In the genomic region with DNA sequence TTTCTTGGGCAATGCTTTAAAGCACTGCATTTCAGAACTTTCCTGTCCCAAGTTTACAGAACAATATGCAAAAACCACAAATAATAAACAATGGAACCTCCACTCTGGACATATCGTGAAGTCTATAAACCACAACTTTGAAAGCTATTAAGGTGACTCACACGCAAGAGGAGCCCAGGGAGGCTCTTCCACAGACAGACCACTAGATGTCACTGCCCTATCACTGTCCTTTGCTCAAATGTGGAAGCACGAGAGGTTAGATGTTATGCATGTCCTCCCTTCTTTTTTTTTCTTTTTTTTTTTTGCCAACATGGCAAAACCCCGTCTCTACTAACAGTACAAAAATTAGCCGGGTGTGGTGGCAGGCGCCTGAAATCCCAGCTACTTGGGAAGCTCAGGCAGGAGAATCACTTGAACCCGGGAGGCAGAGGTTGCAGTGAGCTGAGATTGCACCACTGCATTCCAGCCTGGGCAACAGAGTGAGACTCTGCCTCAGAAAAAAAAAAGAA, we compare ENCODE assay signal across 8 cellular contexts.
DNase-seq lines count a peak whose midpoint lies in the region; ATAC-seq, FAIRE-seq and TF ChIP-seq lines count a peak whose summit lies in the region.
"Not testable (repeated sequence)": the region's sequence is repeated elsewhere in the genome, so short reads cannot be mapped to it uniquely, and the experiment has no call there.

No MANE protein-coding gene starts in this region.

- CTCF ChIA-PET in WTC11 (lab: Charles Lee): interaction anchor here (0.5 to 2.5 kb wide), 40 partner anchors 8 to 887 kb away, joined by 3 to 19 read pairs (median 4); a partner anchor contains a TSS

- H3K9me3 ChIP-seq in kidney (ENCODE audit: control insufficient read depth in 1 of 2, low read length in 2 of 2): not testable (repeated sequence)

- not testable (repeated sequence) for FAIRE-seq in kidney (lab: Jason Lieb, UNC)

- DNase-seq in COLO829 (ENCODE audit: low spot score) (peak; percentile 77), NCI-H446 treated with DMSO at 0.1 percent for 48 hours (lab: John Stamatoyannopoulos, UW) (peak; percentile 73), WTC11 (ENCODE audit: low spot score) (peak; percentile 55)
- peak; percentile 16 to 22 for DNase-seq in central memory CD8-positive, alpha-beta T cell (ENCODE audit: low spot score in 2 of 2)
- DNase-seq in kidney: not testable (repeated sequence)
- DNase-seq in stimulated activated CD4-positive, alpha-beta T cell treated with anti-CD3 and anti-CD28 coated beads, Interleukin-2, amount 100 ng/mL, for 24 hours: peak; percentile 34 to 43

- not testable (repeated sequence) for H3K27ac Mint-ChIP-seq in WTC11; central memory CD8-positive, alpha-beta T cell (ENCODE audit: low read depth)

- not testable (repeated sequence) for H3K36me3 Mint-ChIP-seq in WTC11; central memory CD8-positive, alpha-beta T cell (ENCODE audit: insufficient read depth)

- intact Hi-C loops in kidney (cut with DNase I): loop anchor here (5.0 kb wide), 1 partner anchor 229 kb away; no protein-coding TSS in a partner anchor

- H3K4me3 ChIP-seq in kidney (ENCODE audit: low read length in 2 of 2): not testable (repeated sequence)

- H3K27me3 Mint-ChIP-seq in WTC11 (ENCODE audit: low read depth): not testable (repeated sequence)
- H3K27me3 Mint-ChIP-seq in central memory CD8-positive, alpha-beta T cell: peaks cover 12% of the 10 kb centered on the region

- POLR2A ChIA-PET in WTC11 (lab: Charles Lee): interaction anchor here (0.7 to 1.2 kb wide), 4 partner anchors 40 to 537 kb away, joined by 3 to 7 read pairs (median 4); a partner anchor contains a TSS

- H3K4me1 Mint-ChIP-seq in WTC11; central memory CD8-positive, alpha-beta T cell: not testable (repeated sequence)

- H3K27ac ChIP-seq in kidney (ENCODE audit: low read depth in 2 of 2, low read length in 2 of 2): not testable (repeated sequence)

- H3K9me3 Mint-ChIP-seq in WTC11; central memory CD8-positive, alpha-beta T cell: not testable (repeated sequence)

- H3K9ac ChIP-seq in kidney (ENCODE audit: low read length in 2 of 2): not testable (repeated sequence)

- peak; percentile 84 for ATAC-seq in GM19455 (IDR thresholded peaks at IDR 0.05; ENCODE audit: unreplicated experiment)
- ATAC-seq in HG03460 (IDR thresholded peaks at IDR 0.05; ENCODE audit: unreplicated experiment): peak; percentile 75
- ATAC-seq in WTC11: peak; percentile 97
- ATAC-seq in central memory CD8-positive, alpha-beta T cell (replicated peaks; ENCODE audit: extremely low read depth, poor library complexity, severe bottlenecking): peak; percentile 82

- H3K4me3 Mint-ChIP-seq in WTC11; central memory CD8-positive, alpha-beta T cell: not testable (repeated sequence)

- H3K4me1 ChIP-seq in kidney (ENCODE audit: control insufficient read depth in 1 of 2, insufficient read depth in 1 of 2, low read depth in 1 of 2, low read length in 2 of 2): not testable (repeated sequence)

- TF ChIP-seq CTCF in WTC11 (IDR thresholded peaks at IDR 0.05) (peak; percentile 67), kidney (IDR thresholded peaks at IDR 0.05; ENCODE audit: borderline replicate concordance, extremely low read depth, insufficient read depth) (peak; percentile 95)

- H3K36me3 ChIP-seq in kidney (ENCODE audit: control insufficient read depth in 1 of 2, insufficient read depth in 2 of 2, low read length in 2 of 2): not testable (repeated sequence)

TF ChIP-seq in WTC11, 78 proteins besides CTCF, POLR2A, EP300 and RAD21:
- peak; percentile 54; the same call in 1 of the 2 replicates for TF ChIP-seq ZNF121 (CRISPR knock-in tag; IDR thresholded peaks at IDR 0.05)
